Comparison of ENCODE assay signal across 13 cellular contexts in genomic region chr3:113148307-113148703, GRCh38.
A peak's percentile ranks its signal among the peaks of the same experiment; 100 is the strongest.
DNase-seq lines count a peak whose midpoint lies in the region; ATAC-seq lines count a peak whose summit lies in the region.
"Had no signal": no experiment of that assay in that cellular context is flagged by ENCODE, and none has a peak within 500 bp of the region (broad histone marks: within the 10 kb centered on the region; RNA-seq: fewer than 3 reads in every experiment).

No MANE protein-coding gene starts in this region.

- H3K4me3 Mint-ChIP-seq in activated CD4-positive, alpha-beta T cell treated with anti-CD3 and anti-CD28 coated beads for 36 hours, result no peak overlapping the region
- H3K4me3 Mint-ChIP-seq: CD4-positive, CD25-positive, alpha-beta regulatory T cell; IgD-negative memory B cell had no signal

- H3K27ac ChIP-seq in rectal smooth muscle tissue (ENCODE audit: low read depth, low read length), result peak overlapping the region; percentile 91

- no peaks in the 10 kb centered on the region for H3K36me3 Mint-ChIP-seq in activated CD4-positive, alpha-beta T cell treated with anti-CD3 and anti-CD28 coated beads for 36 hours (ENCODE audit: low read depth)
- H3K36me3 Mint-ChIP-seq: CD4-positive, CD25-positive, alpha-beta regulatory T cell; IgD-negative memory B cell had no signal

- no peak overlapping the region for H3K27ac Mint-ChIP-seq in activated CD4-positive, alpha-beta T cell treated with anti-CD3 and anti-CD28 coated beads for 36 hours
- H3K27ac Mint-ChIP-seq: CD4-positive, CD25-positive, alpha-beta regulatory T cell had no signal

- H3K4me1 Mint-ChIP-seq in activated CD4-positive, alpha-beta T cell treated with anti-CD3 and anti-CD28 coated beads for 36 hours, result no peaks in the 10 kb centered on the region
- H3K4me1 Mint-ChIP-seq: CD4-positive, CD25-positive, alpha-beta regulatory T cell had no signal

- H3K27me3 ChIP-seq in rectal smooth muscle tissue (ENCODE audit: control insufficient read depth, insufficient read depth, low read length), result no peaks in the 10 kb centered on the region

- H3K9ac ChIP-seq in rectal smooth muscle tissue (ENCODE audit: low read length), result no peak overlapping the region

- POLR2A ChIA-PET in activated CD4-positive, alpha-beta T cell treated with anti-CD3 and anti-CD28 coated beads for 36 hours (lab: Charles Lee), result no interaction called here

- CTCF ChIA-PET in activated CD4-positive, alpha-beta T cell treated with anti-CD3 and anti-CD28 coated beads for 36 hours (lab: Charles Lee), result no interaction called here

- H3K27me3 Mint-ChIP-seq in activated CD4-positive, alpha-beta T cell treated with anti-CD3 and anti-CD28 coated beads for 36 hours, result peaks cover 4% of the 10 kb centered on the region

- no peaks in the 10 kb centered on the region for H3K36me3 ChIP-seq in rectal smooth muscle tissue (ENCODE audit: control insufficient read depth, insufficient read depth, low read length)

- DNase-seq in DMS153 treated with DMSO at 0.1 percent for 48 hours (lab: John Stamatoyannopoulos, UW; ENCODE audit: unreplicated experiment) (peak; percentile 67), NCI-H510A (lab: John Stamatoyannopoulos, UW) (peak; percentile 24), fibroblast of the conjunctiva (ENCODE audit: low read depth) (peak; percentile 33), KBM-7 (no peak), H4 (ENCODE audit: low spot score) (no peak)
- DNase-seq in activated CD4-positive, alpha-beta T cell treated with anti-CD3 and anti-CD28 coated beads for 36 hours, result no peak
- DNase-seq: activated effector memory CD4-positive, alpha-beta T cell treated with anti-CD3 and anti-CD28 coated beads, Interleukin-2, amount 50 U/mL, for 16 hours; CD4-positive, CD25-positive, alpha-beta regulatory T cell; cortex of kidney; hippocampal formation had no signal

- ATAC-seq in activated CD4-positive, alpha-beta T cell treated with anti-CD3 and anti-CD28 coated beads for 36 hours, result no peak
- no peak for ATAC-seq in HG02885 (IDR thresholded peaks at IDR 0.05; ENCODE audit: poor library complexity, unreplicated experiment)

- H3K4me3 ChIP-seq in rectal smooth muscle tissue (ENCODE audit: low read length), result peak overlapping the region; percentile 28

- in situ Hi-C loops in KBM-7 (cut with MboI; ENCODE audit: low pct_unique_long_range_greater_than_20kb, low sequenced_read_pairs), result no loop called here

- H3K9me3 Mint-ChIP-seq in activated CD4-positive, alpha-beta T cell treated with anti-CD3 and anti-CD28 coated beads for 36 hours (ENCODE audit: low read depth), result no peaks in the 10 kb centered on the region

- intact Hi-C loops in activated CD4-positive, alpha-beta T cell treated with anti-CD3 and anti-CD28 coated beads for 36 hours (cut with DNase I, micrococcal nuclease), result no loop called here

- peaks cover 62% of the 10 kb centered on the region for H3K4me1 ChIP-seq in rectal smooth muscle tissue (ENCODE audit: control insufficient read depth, insufficient read depth, low read length)

Comparison
In these comparisons a context has a peak if more than half of its experiments do, and no peak if none do; other contexts are left out.
1. DNase-seq: peak in DMS153 treated with DMSO at 0.1 percent for 48 hours (single experiment), NCI-H510A (single experiment) and fibroblast of the conjunctiva (single experiment); none in KBM-7 (single experiment), activated CD4-positive, alpha-beta T cell treated with anti-CD3 and anti-CD28 coated beads for 36 hours (single experiment) and H4 (single experiment).